ENCODE assay signal across 26 cellular contexts in genomic region chr2:198441246-198441645, GRCh38.
DNase-seq lines count a peak whose midpoint lies in the region; ATAC-seq, FAIRE-seq and TF ChIP-seq lines count a peak whose summit lies in the region.
"Had no signal": no experiment of that assay in that cellular context is flagged by ENCODE, and none has a peak within 500 bp of the region (broad histone marks: within the 10 kb centered on the region; RNA-seq: fewer than 3 reads in every experiment).

No MANE protein-coding gene starts in this region.

- intact Hi-C loops in activated CD8-positive, alpha-beta T cell treated with anti-CD3 and anti-CD28 coated beads for 36 hours (cut with micrococcal nuclease), result no loop called here

- H3K36me3 Mint-ChIP-seq in activated CD8-positive, alpha-beta T cell treated with anti-CD3 and anti-CD28 coated beads for 36 hours (ENCODE audit: low read depth), result no peaks in the 10 kb centered on the region
- H3K36me3 Mint-ChIP-seq in activated CD8-positive, alpha-beta T cell treated with anti-CD3 and anti-CD28 coated beads, Interleukin-2, amount 10 ng/mL, durations not matched to agents 7 days and 5 days (ENCODE audit: low read depth), result no peaks in the 10 kb centered on the region
- no peaks in the 10 kb centered on the region for H3K36me3 Mint-ChIP-seq in astrocyte (ENCODE audit: low read depth, unreplicated experiment)
- H3K36me3 Mint-ChIP-seq: brain, naive B cell had no signal

- no peaks in the 10 kb centered on the region for H3K9me3 Mint-ChIP-seq in activated CD8-positive, alpha-beta T cell treated with anti-CD3 and anti-CD28 coated beads for 36 hours
- H3K9me3 Mint-ChIP-seq in activated CD8-positive, alpha-beta T cell treated with anti-CD3 and anti-CD28 coated beads, Interleukin-2, amount 10 ng/mL, durations not matched to agents 7 days and 5 days (ENCODE audit: insufficient read depth), result no peaks in the 10 kb centered on the region
- H3K9me3 Mint-ChIP-seq in astrocyte (ENCODE audit: unreplicated experiment), result no peaks in the 10 kb centered on the region
- H3K9me3 Mint-ChIP-seq: activated CD4-positive, alpha-beta T cell treated with anti-CD3 and anti-CD28 coated beads, Interleukin-2, amount 10 ng/mL, durations not matched to agents 24 days and 14 days; brain had no signal

- H3K27ac Mint-ChIP-seq in activated CD8-positive, alpha-beta T cell treated with anti-CD3 and anti-CD28 coated beads for 36 hours, result no peak overlapping the region
- H3K27ac Mint-ChIP-seq in activated CD8-positive, alpha-beta T cell treated with anti-CD3 and anti-CD28 coated beads, Interleukin-2, amount 10 ng/mL, durations not matched to agents 7 days and 5 days, result no peak overlapping the region
- H3K27ac Mint-ChIP-seq in astrocyte (ENCODE audit: unreplicated experiment), result no peak overlapping the region
- H3K27ac Mint-ChIP-seq: activated CD4-positive, alpha-beta T cell treated with anti-CD3 and anti-CD28 coated beads, Interleukin-2, amount 10 ng/mL, durations not matched to agents 24 days and 14 days; brain; naive B cell had no signal

- TF ChIP-seq CTCF in activated CD8-positive, alpha-beta T cell treated with anti-CD3 and anti-CD28 coated beads for 36 hours (IDR thresholded peaks at IDR 0.05), result no peak
- no peak for TF ChIP-seq CTCF in astrocyte (IDR thresholded peaks at IDR 0.05; ENCODE audit: insufficient read depth, low read depth, low read length)

- H3K27me3 ChIP-seq in HUES48 (ENCODE audit: control insufficient read depth, insufficient read depth, low read length), result no peaks in the 10 kb centered on the region
- no peaks in the 10 kb centered on the region for H3K27me3 ChIP-seq in astrocyte (ENCODE audit: insufficient read depth, low read length)
- H3K27me3 ChIP-seq: BLaER1 treated with 17β-estradiol and CSF1 and Interleukin-3, amounts not matched to agents 10 nM and 100 nM; hepatocyte; right lobe of liver; transverse colon had no signal

- H3K27me3 Mint-ChIP-seq in activated CD8-positive, alpha-beta T cell treated with anti-CD3 and anti-CD28 coated beads for 36 hours, result peaks cover 11% of the 10 kb centered on the region
- H3K27me3 Mint-ChIP-seq in activated CD8-positive, alpha-beta T cell treated with anti-CD3 and anti-CD28 coated beads, Interleukin-2, amount 10 ng/mL, durations not matched to agents 7 days and 5 days (ENCODE audit: low read depth), result no peaks in the 10 kb centered on the region
- no peaks in the 10 kb centered on the region for H3K27me3 Mint-ChIP-seq in astrocyte (ENCODE audit: low read depth, unreplicated experiment)
- H3K27me3 Mint-ChIP-seq: activated CD4-positive, alpha-beta T cell treated with anti-CD3 and anti-CD28 coated beads, Interleukin-2, amount 10 ng/mL, durations not matched to agents 24 days and 14 days had no signal

- no peaks in the 10 kb centered on the region for H3K36me3 ChIP-seq in HUES48 (ENCODE audit: control insufficient read depth, insufficient read depth, low read length)
- H3K36me3 ChIP-seq in astrocyte (ENCODE audit: insufficient read depth, low read length), result no peaks in the 10 kb centered on the region
- H3K36me3 ChIP-seq: BLaER1 treated with 17β-estradiol and CSF1 and Interleukin-3, amounts not matched to agents 10 nM and 100 nM; right lobe of liver; transverse colon had no signal

- FAIRE-seq in astrocyte (lab: Jason Lieb, UNC), result no peak
- FAIRE-seq: A549, K562 had no signal

- H3K4me1 ChIP-seq in HUES48 (ENCODE audit: control insufficient read depth, insufficient read depth, low read length), result peaks cover 4% of the 10 kb centered on the region; the same call in 1 of the 2 replicates
- peaks cover 5% of the 10 kb centered on the region for H3K4me1 ChIP-seq in astrocyte (ENCODE audit: insufficient read depth, low read length)
- H3K4me1 ChIP-seq: A549; BLaER1 treated with 17β-estradiol and CSF1 and Interleukin-3, amounts not matched to agents 10 nM and 100 nM; right lobe of liver; transverse colon had no signal

- no peaks in the 10 kb centered on the region for H3K79me2 ChIP-seq in astrocyte (ENCODE audit: insufficient read depth, low read length)
- H3K79me2 ChIP-seq: hepatocyte had no signal

- H3K4me3 ChIP-seq in HUES48 (ENCODE audit: low read depth, low read length), result no peak overlapping the region
- H3K4me3 ChIP-seq in astrocyte (ENCODE audit: insufficient read depth, low read depth, low read length), result no peak overlapping the region
- H3K4me3 ChIP-seq: A549; BLaER1 treated with 17β-estradiol and CSF1 and Interleukin-3, amounts not matched to agents 10 nM and 100 nM; coronary artery; hepatocyte; K562; right lobe of liver; transverse colon had no signal

- POLR2A ChIA-PET in activated CD8-positive, alpha-beta T cell treated with anti-CD3 and anti-CD28 coated beads for 36 hours (lab: Charles Lee), result no interaction called here
- POLR2A ChIA-PET in activated CD8-positive, alpha-beta T cell treated with anti-CD3 and anti-CD28 coated beads, Interleukin-2, amount 10 ng/mL, durations not matched to agents 7 days and 5 days (lab: Charles Lee), result no interaction called here

- H3K9me3 ChIP-seq in HUES48 (ENCODE audit: control insufficient read depth, insufficient read depth, low read length), result no peaks in the 10 kb centered on the region
- H3K9me3 ChIP-seq in astrocyte (ENCODE audit: insufficient read depth, low read depth, low read length), result no peaks in the 10 kb centered on the region
- H3K9me3 ChIP-seq: A549; BLaER1 treated with 17β-estradiol and CSF1 and Interleukin-3, amounts not matched to agents 10 nM and 100 nM; right lobe of liver; transverse colon had no signal

- peak; percentile 61 for ATAC-seq in activated CD8-positive, alpha-beta T cell treated with anti-CD3 and anti-CD28 coated beads for 36 hours
- ATAC-seq in activated CD8-positive, alpha-beta T cell treated with anti-CD3 and anti-CD28 coated beads, Interleukin-2, amount 10 ng/mL, durations not matched to agents 7 days and 5 days, result no peak
- ATAC-seq in HG03342 (IDR thresholded peaks at IDR 0.05; ENCODE audit: unreplicated experiment), result no peak
- ATAC-seq: A549, K562, right lobe of liver, Right ventricle myocardium inferior had no signal

- H3K4me2 ChIP-seq in astrocyte (ENCODE audit: low read length), result peak overlapping the region; percentile 19
- H3K4me2 ChIP-seq: A549; BLaER1 treated with 17β-estradiol and CSF1 and Interleukin-3, amounts not matched to agents 10 nM and 100 nM; hepatocyte had no signal

- DNase-seq in activated CD8-positive, alpha-beta T cell treated with anti-CD3 and anti-CD28 coated beads for 36 hours, result no peak
- DNase-seq in activated CD8-positive, alpha-beta T cell treated with anti-CD3 and anti-CD28 coated beads, Interleukin-2, amount 10 ng/mL, durations not matched to agents 7 days and 5 days, result no peak
- DNase-seq in astrocyte (ENCODE audit: low read depth), result peak; percentile 48
- peak; percentile 28 for DNase-seq in renal cortical epithelial cell (ENCODE audit: low read depth)
- DNase-seq in NCI-H128 (lab: John Stamatoyannopoulos, UW; ENCODE audit: unreplicated experiment), result no peak
- no peak for DNase-seq in NAMALWA (ENCODE audit: low spot score)
- DNase-seq: activated CD4-positive, alpha-beta T cell treated with anti-CD3 and anti-CD28 coated beads, Interleukin-2, amount 10 ng/mL, durations not matched to agents 24 days and 14 days; islet precursor cell; naive B cell; NCI-H1092; NCI-H2081; NCI-H510A treated with DMSO at 0.1 percent for 48 hours; right lobe of liver; stimulated activated naive CD4-positive, alpha-beta T cell treated with Interleukin-2 at 50 U/mL for 16 hours; SW 1271; transverse colon had no signal

- peaks cover 11% of the 10 kb centered on the region for H3K4me1 Mint-ChIP-seq in activated CD8-positive, alpha-beta T cell treated with anti-CD3 and anti-CD28 coated beads for 36 hours (ENCODE audit: low read depth)
- no peaks in the 10 kb centered on the region for H3K4me1 Mint-ChIP-seq in activated CD8-positive, alpha-beta T cell treated with anti-CD3 and anti-CD28 coated beads, Interleukin-2, amount 10 ng/mL, durations not matched to agents 7 days and 5 days (ENCODE audit: low read depth)
- H3K4me1 Mint-ChIP-seq in astrocyte (ENCODE audit: low read depth, unreplicated experiment), result peaks cover 18% of the 10 kb centered on the region
- H3K4me1 Mint-ChIP-seq: activated CD4-positive, alpha-beta T cell treated with anti-CD3 and anti-CD28 coated beads, Interleukin-2, amount 10 ng/mL, durations not matched to agents 24 days and 14 days; brain; naive B cell had no signal

- no peaks in the 10 kb centered on the region for H4K20me1 ChIP-seq in astrocyte (ENCODE audit: insufficient read depth, low read length)
- H4K20me1 ChIP-seq: BLaER1 treated with 17β-estradiol and CSF1 and Interleukin-3, amounts not matched to agents 10 nM and 100 nM had no signal

- H3K27ac ChIP-seq in HUES48 (ENCODE audit: low read depth, low read length), result peak overlapping the region; percentile 59
- H3K27ac ChIP-seq in astrocyte (ENCODE audit: low read depth, low read length), result no peak overlapping the region
- H3K27ac ChIP-seq: A549; BLaER1 treated with 17β-estradiol and CSF1 and Interleukin-3, amounts not matched to agents 10 nM and 100 nM; coronary artery; hepatocyte; HL-60; right lobe of liver; transverse colon had no signal

- CTCF ChIA-PET in activated CD8-positive, alpha-beta T cell treated with anti-CD3 and anti-CD28 coated beads for 36 hours (lab: Charles Lee), result no interaction called here
- CTCF ChIA-PET in activated CD8-positive, alpha-beta T cell treated with anti-CD3 and anti-CD28 coated beads, Interleukin-2, amount 10 ng/mL, durations not matched to agents 7 days and 5 days (lab: Charles Lee), result no interaction called here

- H3K9ac ChIP-seq in HUES48 (ENCODE audit: low read depth, low read length) (no peak overlapping the region), astrocyte (ENCODE audit: low read length) (no peak overlapping the region)
- H3K9ac ChIP-seq: BLaER1 treated with 17β-estradiol and CSF1 and Interleukin-3, amounts not matched to agents 10 nM and 100 nM had no signal

- no peak overlapping the region for H3K4me3 Mint-ChIP-seq in activated CD8-positive, alpha-beta T cell treated with anti-CD3 and anti-CD28 coated beads for 36 hours
- H3K4me3 Mint-ChIP-seq in activated CD8-positive, alpha-beta T cell treated with anti-CD3 and anti-CD28 coated beads, Interleukin-2, amount 10 ng/mL, durations not matched to agents 7 days and 5 days, result no peak overlapping the region
- H3K4me3 Mint-ChIP-seq in astrocyte (ENCODE audit: unreplicated experiment), result no peak overlapping the region
- H3K4me3 Mint-ChIP-seq: activated CD4-positive, alpha-beta T cell treated with anti-CD3 and anti-CD28 coated beads, Interleukin-2, amount 10 ng/mL, durations not matched to agents 24 days and 14 days; brain; naive B cell had no signal

- no peak overlapping the region for H2AFZ ChIP-seq in astrocyte (ENCODE audit: low read depth, low read length)
- H2AFZ ChIP-seq: hepatocyte had no signal

Comparison
In these comparisons a context has a peak if more than half of its experiments do, and no peak if none do; other contexts are left out.
1. DNase-seq: peak in astrocyte (single experiment) and renal cortical epithelial cell (single experiment); none in activated CD8-positive, alpha-beta T cell treated with anti-CD3 and anti-CD28 coated beads for 36 hours (single experiment), activated CD8-positive, alpha-beta T cell treated with anti-CD3 and anti-CD28 coated beads, Interleukin-2, amount 10 ng/mL, durations not matched to agents 7 days and 5 days (single experiment), NCI-H128 (single experiment) and NAMALWA (single experiment).